Comparison of ENCODE assay signal across 8 cellular contexts in the genomic region with DNA sequence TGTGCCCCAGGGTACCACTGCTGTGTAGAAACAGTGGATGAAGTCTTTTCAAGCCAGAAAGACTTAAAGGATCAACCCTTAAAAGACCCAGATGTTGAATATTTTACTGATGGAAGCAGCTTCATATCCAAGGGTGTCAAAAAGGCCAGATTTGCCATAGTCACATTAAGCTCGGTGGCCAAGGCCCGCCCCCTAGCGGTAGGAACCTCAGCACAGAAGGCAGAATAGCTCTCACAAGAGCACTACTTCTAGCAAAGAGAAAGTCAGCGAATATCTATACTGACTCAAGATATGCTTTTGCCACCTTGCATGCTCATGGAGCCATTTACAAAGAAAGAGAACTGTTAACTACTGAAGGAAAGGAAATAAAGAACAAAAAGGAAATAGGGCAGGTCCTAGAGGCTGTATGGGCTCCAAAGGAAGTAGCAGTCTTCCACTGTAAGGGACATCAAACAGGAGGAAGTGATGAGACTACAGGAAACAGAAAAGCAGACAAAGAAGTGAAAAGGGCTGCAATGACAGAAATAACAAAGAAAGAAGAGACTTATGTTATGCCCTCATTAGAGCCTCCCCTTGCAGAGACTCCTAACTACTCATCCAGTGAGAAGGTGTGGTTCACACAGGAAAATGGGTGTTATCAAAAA.
DNase-seq lines count a peak whose midpoint lies in the region; ATAC-seq and TF ChIP-seq lines count a peak whose summit lies in the region.

No MANE protein-coding gene starts in this region.

- DNase-seq in EH (ENCODE audit: low read depth) (peak; percentile 11), SJCRH30 (peak; percentile 70 to 85), endothelial cell (ENCODE audit: low spot score) (peak; percentile 66), DMS114 treated with DMSO at 0.1 percent for 48 hours (lab: John Stamatoyannopoulos, UW; ENCODE audit: unreplicated experiment) (no peak), hepatic stellate cell (ENCODE audit: low spot score) (no peak)

- H3K36me3 Mint-ChIP-seq in endothelial cell (ENCODE audit: low read depth, unreplicated experiment): peaks cover 6% of the 10 kb centered on the region

- no peaks in the 10 kb centered on the region for H3K79me2 ChIP-seq in parathyroid adenoma

- H3K9me3 Mint-ChIP-seq in endothelial cell (ENCODE audit: unreplicated experiment): peaks cover 4% of the 10 kb centered on the region

- no peak overlapping the region for H3K4me2 ChIP-seq in parathyroid adenoma (ENCODE audit: low read length)

- no peak overlapping the region for H3K4me3 Mint-ChIP-seq in endothelial cell (ENCODE audit: unreplicated experiment)

- peak overlapping the region; percentile 88 for H3K27ac Mint-ChIP-seq in endothelial cell (ENCODE audit: unreplicated experiment)

- no peaks in the 10 kb centered on the region for H3K27me3 ChIP-seq in SJCRH30
- no peaks in the 10 kb centered on the region for H3K27me3 ChIP-seq in parathyroid adenoma (ENCODE audit: control insufficient read depth, insufficient read depth, low read length)

- H2AFZ ChIP-seq in parathyroid adenoma: no peak overlapping the region

- peak; percentile 78 for TF ChIP-seq CTCF in endothelial cell (IDR thresholded peaks at IDR 0.05; ENCODE audit: unreplicated experiment)
- TF ChIP-seq CTCF in parathyroid adenoma (IDR thresholded peaks at IDR 0.05): peak; percentile 57

- H3K27ac ChIP-seq in SJCRH30 (no peak overlapping the region), parathyroid adenoma (no peak overlapping the region)

- ATAC-seq in GM19328 (IDR thresholded peaks at IDR 0.05; ENCODE audit: unreplicated experiment) (peak; percentile 38), HG03520 (IDR thresholded peaks at IDR 0.05; ENCODE audit: unreplicated experiment) (peak; percentile 57)

- no peaks in the 10 kb centered on the region for H3K4me1 ChIP-seq in SJCRH30
- no peaks in the 10 kb centered on the region for H3K4me1 ChIP-seq in parathyroid adenoma

- peaks cover 4% of the 10 kb centered on the region for H3K27me3 Mint-ChIP-seq in endothelial cell (ENCODE audit: unreplicated experiment)

- H3K9ac ChIP-seq in parathyroid adenoma: no peak overlapping the region

- no peak overlapping the region for H3K4me3 ChIP-seq in SJCRH30
- H3K4me3 ChIP-seq in parathyroid adenoma (ENCODE audit: low read depth, low read length): no peak overlapping the region

- H3K9me3 ChIP-seq in SJCRH30 (replicated peaks) (no peaks in the 10 kb centered on the region), parathyroid adenoma (ENCODE audit: control insufficient read depth, low read length) (no peaks in the 10 kb centered on the region)

- H3K36me3 ChIP-seq in SJCRH30 (no peaks in the 10 kb centered on the region), parathyroid adenoma (ENCODE audit: control insufficient read depth, insufficient read depth, low read length) (no peaks in the 10 kb centered on the region)

- H3K4me1 Mint-ChIP-seq in endothelial cell (ENCODE audit: unreplicated experiment): peaks cover 19% of the 10 kb centered on the region

Comparison
In these comparisons a context has a peak if more than half of its experiments do, and no peak if none do; other contexts are left out.
1. DNase-seq: peak in EH (single experiment), SJCRH30 (2 of 2) and endothelial cell (single experiment); none in DMS114 treated with DMSO at 0.1 percent for 48 hours (single experiment) and hepatic stellate cell (single experiment).